9 cellular contexts compared by ENCODE assay signal in genomic region chr9:27033815-27034403, GRCh38. TPM values are rescaled to one million over a fixed set of nuclear protein-coding genes. Genes with fewer than 3 reads are reported as not detected.
DNase-seq lines count a peak whose midpoint lies in the region; ATAC-seq and TF ChIP-seq lines count a peak whose summit lies in the region.
"Had no signal": no experiment of that assay in that cellular context is flagged by ENCODE, and none has a peak within 500 bp of the region (broad histone marks: within the 10 kb centered on the region; RNA-seq: fewer than 3 reads in every experiment).

No MANE protein-coding gene starts in this region.

- DNase-seq in DMS53 (lab: John Stamatoyannopoulos, UW) (peak; percentile 59), glomerular endothelial cell (ENCODE audit: extremely low read depth, low read depth, low spot score) (peak; percentile 41), prostate gland (ENCODE audit: low spot score) (peak; percentile 39), NCI-H187 treated with DMSO at 0.1 percent for 48 hours (lab: John Stamatoyannopoulos, UW) (no peak)
- peak; percentile 16 for DNase-seq in activated T-helper 2 cell treated with anti-CD3 and anti-CD28 coated beads, Interferon-gamma antibody, Interleukin-2, Interleukin-4, amounts not matched to agents 10 μg/mL and 5 μg/mL and 100 μg/mL, durations not matched to agents 14 hours and 24 hours and 36 hours (ENCODE audit: low spot score)

- no peaks in the 10 kb centered on the region for H3K36me3 Mint-ChIP-seq in activated T-helper 2 cell treated with anti-CD3 and anti-CD28 coated beads, Interferon-gamma antibody, Interleukin-2, Interleukin-4, amounts not matched to agents 10 μg/mL and 5 μg/mL and 100 μg/mL, durations not matched to agents 14 hours and 24 hours and 36 hours (ENCODE audit: low read depth)

- TF ChIP-seq CTCF in OCI-LY1 (IDR thresholded peaks at IDR 0.05; ENCODE audit: low read length), result peak; percentile 79
- TF ChIP-seq CTCF in prostate gland (IDR thresholded peaks at IDR 0.05), result peak; percentile 52 to 73 (median 66)

- ATAC-seq in GM19397 (IDR thresholded peaks at IDR 0.05; ENCODE audit: unreplicated experiment) (peak; percentile 73), HG03457 (IDR thresholded peaks at IDR 0.05; ENCODE audit: unreplicated experiment) (peak; percentile 86)

- no peaks in the 10 kb centered on the region for H4K20me1 ChIP-seq in OCI-LY1 (ENCODE audit: insufficient read depth, low read length)

- no peak for TF ChIP-seq POLR2A in prostate gland (IDR thresholded peaks at IDR 0.05)

- intact Hi-C loops in activated T-helper 2 cell treated with anti-CD3 and anti-CD28 coated beads, Interferon-gamma antibody, Interleukin-2, Interleukin-4, amounts not matched to agents 10 μg/mL and 5 μg/mL and 100 μg/mL, durations not matched to agents 14 hours and 24 hours and 36 hours (cut with micrococcal nuclease), result loop anchor here (1.0 kb wide), 1 partner anchor 242 kb away; no protein-coding TSS in a partner anchor
- intact Hi-C loops in prostate gland (cut with DNase I), result loop anchor here (5.0 kb wide), 1 partner anchor 243 kb away; no protein-coding TSS in a partner anchor

- H3K4me3 ChIP-seq in OCI-LY1 (ENCODE audit: low read depth, low read length, poor library complexity, severe bottlenecking), result no peak overlapping the region
- no peak overlapping the region for H3K4me3 ChIP-seq in prostate gland

- WGBS in prostate gland, result 9% methylated on average over 4 of the region's 4 CpGs

- H3F3A ChIP-seq in OCI-LY1 (ENCODE audit: insufficient read depth, low read length), result no peaks in the 10 kb centered on the region

- H3K27ac ChIP-seq in OCI-LY1 (ENCODE audit: low read depth, low read length, poor library complexity, severe bottlenecking) (no peak overlapping the region), prostate gland (no peak overlapping the region)

- no peaks in the 10 kb centered on the region for H3K27me3 ChIP-seq in OCI-LY1 (ENCODE audit: insufficient read depth, low read length)
- H3K27me3 ChIP-seq in prostate gland (replicated peaks; ENCODE audit: insufficient read depth), result no peaks in the 10 kb centered on the region

- H3K9me3 ChIP-seq in OCI-LY1 (ENCODE audit: low read length) (no peaks in the 10 kb centered on the region), prostate gland (no peaks in the 10 kb centered on the region)

- H3K9me3 Mint-ChIP-seq in activated T-helper 2 cell treated with anti-CD3 and anti-CD28 coated beads, Interferon-gamma antibody, Interleukin-2, Interleukin-4, amounts not matched to agents 10 μg/mL and 5 μg/mL and 100 μg/mL, durations not matched to agents 14 hours and 24 hours and 36 hours, result no peaks in the 10 kb centered on the region
- H3K9me3 Mint-ChIP-seq: central memory CD8-positive, alpha-beta T cell had no signal

- no peaks in the 10 kb centered on the region for H3K9me2 ChIP-seq in OCI-LY1 (ENCODE audit: low read depth, low read length)

- H3K4me3 Mint-ChIP-seq in activated T-helper 2 cell treated with anti-CD3 and anti-CD28 coated beads, Interferon-gamma antibody, Interleukin-2, Interleukin-4, amounts not matched to agents 10 μg/mL and 5 μg/mL and 100 μg/mL, durations not matched to agents 14 hours and 24 hours and 36 hours (ENCODE audit: low read depth), result no peak overlapping the region
- H3K4me3 Mint-ChIP-seq: central memory CD8-positive, alpha-beta T cell had no signal

- no peaks in the 10 kb centered on the region for H3K79me2 ChIP-seq in OCI-LY1 (ENCODE audit: insufficient read depth, low read length)

- no peak overlapping the region for H2AFZ ChIP-seq in OCI-LY1 (ENCODE audit: low read length)

- no peaks in the 10 kb centered on the region for H3K27me3 Mint-ChIP-seq in activated T-helper 2 cell treated with anti-CD3 and anti-CD28 coated beads, Interferon-gamma antibody, Interleukin-2, Interleukin-4, amounts not matched to agents 10 μg/mL and 5 μg/mL and 100 μg/mL, durations not matched to agents 14 hours and 24 hours and 36 hours (ENCODE audit: low read depth)
- H3K27me3 Mint-ChIP-seq: central memory CD8-positive, alpha-beta T cell had no signal

- no peaks in the 10 kb centered on the region for H3K4me1 Mint-ChIP-seq in activated T-helper 2 cell treated with anti-CD3 and anti-CD28 coated beads, Interferon-gamma antibody, Interleukin-2, Interleukin-4, amounts not matched to agents 10 μg/mL and 5 μg/mL and 100 μg/mL, durations not matched to agents 14 hours and 24 hours and 36 hours (ENCODE audit: low read depth)
- H3K4me1 Mint-ChIP-seq: central memory CD8-positive, alpha-beta T cell had no signal

- H3K27ac Mint-ChIP-seq in activated T-helper 2 cell treated with anti-CD3 and anti-CD28 coated beads, Interferon-gamma antibody, Interleukin-2, Interleukin-4, amounts not matched to agents 10 μg/mL and 5 μg/mL and 100 μg/mL, durations not matched to agents 14 hours and 24 hours and 36 hours, result no peak overlapping the region

- H3K4me2 ChIP-seq in OCI-LY1 (ENCODE audit: low read length), result no peak overlapping the region

- H3K4me1 ChIP-seq in OCI-LY1 (ENCODE audit: insufficient read depth, low read length, severe bottlenecking) (no peaks in the 10 kb centered on the region), prostate gland (replicated peaks) (no peaks in the 10 kb centered on the region)

- H3K36me3 ChIP-seq in OCI-LY1 (ENCODE audit: insufficient read depth, low read length) (no peaks in the 10 kb centered on the region), prostate gland (no peaks in the 10 kb centered on the region)

- no peak overlapping the region for H3K9ac ChIP-seq in OCI-LY1 (ENCODE audit: low read length)

RNA-seq across cellular contexts. Expression of gene LRRC19, which starts 28.4 kb away (rescaled TPM):
- total RNA-seq in activated T-helper 2 cell treated with anti-CD3 and anti-CD28 coated beads, Interferon-gamma antibody, Interleukin-2, Interleukin-4, amounts not matched to agents 10 μg/mL and 5 μg/mL and 100 μg/mL, durations not matched to agents 14 hours and 24 hours and 36 hours, result not detected in 2 replicates
- not detected in 2 replicates for total RNA-seq in glomerular endothelial cell
- not detected for total RNA-seq in prostate gland
